ENCODE assay signal across 2 cellular contexts in genomic region chr3:32856901-32857507, GRCh38.
TF ChIP-seq lines count a peak whose summit lies in the region.

No MANE protein-coding gene starts in this region.

TF ChIP-seq in GM23338, 12 proteins besides CTCF, POLR2A, EP300 and RAD21:
- TF ChIP-seq ZNF462 (CRISPR knock-in tag; IDR thresholded peaks at IDR 0.05) (no peak), JUNB (IDR thresholded peaks at IDR 0.05; ENCODE audit: unreplicated experiment) (no peak), POLR2AphosphoS5 (IDR thresholded peaks at IDR 0.05; ENCODE audit: low read depth) (0 out of 2 replicates have a peak, but pooled peaks have one; percentile 3)

TF ChIP-seq in WTC11, 78 proteins besides CTCF, POLR2A, EP300 and RAD21 (continued from another document):
- TF ChIP-seq E2F4 (CRISPR knock-in tag; IDR thresholded peaks at IDR 0.05; ENCODE audit: borderline replicate concordance, low read depth) = no peak
- no peak for TF ChIP-seq ZNF317 (CRISPR knock-in tag; IDR thresholded peaks at IDR 0.05; ENCODE audit: borderline replicate concordance, low read depth)
- no peak for TF ChIP-seq TEAD4 (CRISPR knock-in tag; IDR thresholded peaks at IDR 0.05)
- TF ChIP-seq ZNF423 (CRISPR knock-in tag; IDR thresholded peaks at IDR 0.05) = no peak
- TF ChIP-seq AFF4 (CRISPR knock-in tag; IDR thresholded peaks at IDR 0.05; ENCODE audit: borderline replicate concordance) = no peak
- no peak for TF ChIP-seq TEAD1 (CRISPR knock-in tag; IDR thresholded peaks at IDR 0.05)
- TF ChIP-seq EMX1 (CRISPR knock-in tag; IDR thresholded peaks at IDR 0.05) = no peak
- TF ChIP-seq FOXJ3 (CRISPR knock-in tag; IDR thresholded peaks at IDR 0.05; ENCODE audit: borderline replicate concordance) = no peak
- TF ChIP-seq ZSCAN18 (CRISPR knock-in tag; IDR thresholded peaks at IDR 0.05) = no peak
- no peak for TF ChIP-seq ZNF138 (CRISPR knock-in tag; conservative IDR thresholded peaks at IDR 0.05)
- no peak for TF ChIP-seq CREB1 (CRISPR knock-in tag; IDR thresholded peaks at IDR 0.05)
